Comparison of ENCODE assay signal across 5 cellular contexts in the genomic region with DNA sequence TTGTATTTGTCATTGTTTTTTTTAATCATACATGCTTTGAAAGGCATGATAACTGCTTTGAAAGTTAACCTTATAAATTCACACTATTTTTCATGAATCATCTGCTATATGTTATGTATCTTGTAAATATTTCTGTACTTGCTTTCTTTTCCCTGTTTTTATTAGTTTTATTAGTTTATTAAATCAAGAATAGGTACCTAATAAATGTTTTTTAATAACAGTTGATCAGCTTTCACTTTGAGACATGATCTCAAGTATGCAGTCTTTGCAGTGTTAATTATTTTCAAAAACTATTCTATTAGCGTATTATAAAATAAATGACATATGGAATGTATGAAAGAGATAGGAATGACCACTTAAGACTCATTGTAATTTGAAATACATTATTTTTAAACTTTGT.
"Had no signal": no experiment of that assay in that cellular context is flagged by ENCODE, and none has a peak within 500 bp of the region (broad histone marks: within the 10 kb centered on the region; RNA-seq: fewer than 3 reads in every experiment).

No MANE protein-coding gene starts in this region.

- ATAC-seq: HepG2 had no signal

- H3K27ac ChIP-seq: HL-60 had no signal

- FAIRE-seq: HepG2, HTR-8/SVneo had no signal

- DNase-seq: IMR-90, KBM-7 had no signal
